ENCODE assay signal across 16 cellular contexts in the genomic region with DNA sequence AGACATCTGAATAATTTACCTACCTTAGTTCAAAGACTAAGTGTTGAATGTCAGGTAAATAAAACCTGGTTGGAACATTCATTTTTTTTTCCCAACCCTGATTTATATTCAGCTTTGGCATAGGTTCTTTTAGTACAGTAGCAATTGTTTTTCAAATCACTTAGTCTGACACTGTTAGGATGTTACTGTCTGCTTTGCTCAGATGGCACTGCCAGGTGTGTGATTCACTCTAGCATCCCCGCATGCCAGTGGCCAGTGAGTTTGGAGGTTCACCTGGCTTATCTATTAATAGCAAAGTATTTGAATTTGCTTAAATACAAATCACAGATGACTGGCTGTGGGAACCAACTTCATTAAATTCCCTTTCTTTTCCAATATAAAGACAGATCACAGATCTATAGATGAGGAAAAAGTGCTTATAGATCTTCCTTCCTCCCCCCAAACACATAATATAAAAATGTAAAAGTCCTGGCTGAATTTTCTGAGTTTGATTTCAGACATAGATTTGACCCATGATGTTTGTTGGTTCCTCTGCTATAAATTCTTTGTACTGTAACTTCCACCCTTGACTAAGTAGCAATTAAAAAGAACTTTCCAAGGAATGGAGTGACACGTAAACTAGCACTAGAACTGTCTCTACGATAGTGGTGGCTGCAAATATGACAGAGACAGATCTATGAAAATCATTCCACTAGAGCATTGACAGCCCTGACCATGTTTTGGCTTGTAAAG. TPM values are rescaled to one million over a fixed set of nuclear protein-coding genes. Genes with fewer than 3 reads are reported as not detected.
A peak's percentile ranks its signal among the peaks of the same experiment; 100 is the strongest.
DNase-seq lines count a peak whose midpoint lies in the region; ATAC-seq and TF ChIP-seq lines count a peak whose summit lies in the region.
"Had no signal": no experiment of that assay in that cellular context is flagged by ENCODE, and none has a peak within 500 bp of the region (broad histone marks: within the 10 kb centered on the region; RNA-seq: fewer than 3 reads in every experiment).

No MANE protein-coding gene starts in this region.

- H3K4me1 ChIP-seq in gastroesophageal sphincter (peaks cover 3 to 96% (median 40%) of the 10 kb centered on the region in 3 donors), sigmoid colon (peaks cover 0 to 90% (median 75%) of the 10 kb centered on the region in 4 donors)
- H3K4me1 ChIP-seq: pancreas had no signal

- WGBS in gastroesophageal sphincter (ENCODE audit: low coverage in 1 of 2), 2 donors: 30 to 48% methylated on average over 3 of the region's 3 CpGs
- WGBS in sigmoid colon, 2 donors: 17 to 53% methylated on average over 3 of the region's 3 CpGs

- H3K27me3 ChIP-seq in gastroesophageal sphincter (no peaks in the 10 kb centered on the region), sigmoid colon (no peaks in the 10 kb centered on the region)
- H3K27me3 ChIP-seq: pancreas had no signal

- DNase-seq in EH (ENCODE audit: low read depth) (peak; percentile 55), astrocyte of the hippocampus (ENCODE audit: low read depth, low spot score) (peak; percentile 17), sigmoid colon (no peak), cerebellar cortex (ENCODE audit: low spot score) (no peak)
- DNase-seq: activated CD4-positive, alpha-beta T cell treated with anti-CD3 and anti-CD28 coated beads, Interleukin-2, amount 50 U/mL, for 1 hour; activated gamma-delta T cell; CD4-positive, CD25-positive, alpha-beta regulatory T cell; central memory CD4-positive, alpha-beta T cell; foreskin melanocyte; left cardiac atrium; pancreas; stimulated activated CD4-positive, alpha-beta T cell treated with anti-CD3 and anti-CD28 coated beads, Interleukin-4, amount 100 ng/mL, for 4 hours had no signal

- TF ChIP-seq EP300 in gastroesophageal sphincter (IDR thresholded peaks at IDR 0.05) (no peak), sigmoid colon (IDR thresholded peaks at IDR 0.05) (no peak)

- H3K4me3 ChIP-seq in gastroesophageal sphincter: peak overlapping the region in 1 of 2 donors; percentile 80
- H3K4me3 ChIP-seq in sigmoid colon: peak overlapping the region in 3 of 4 donors; percentile 41 to 77 (median 74)

- ATAC-seq in gastroesophageal sphincter (no peak), GM21529 (IDR thresholded peaks at IDR 0.05; ENCODE audit: unreplicated experiment) (no peak), HG02623 (IDR thresholded peaks at IDR 0.05; ENCODE audit: unreplicated experiment) (no peak), HG03139 (IDR thresholded peaks at IDR 0.05; ENCODE audit: unreplicated experiment) (no peak)
- ATAC-seq: left cardiac atrium, pancreas had no signal

- H3K9me3 ChIP-seq in gastroesophageal sphincter: no peaks in the 10 kb centered on the region
- H3K9me3 ChIP-seq in sigmoid colon: no peaks in the 10 kb centered on the region
- H3K9me3 ChIP-seq: pancreas had no signal

- intact Hi-C loops in sigmoid colon (cut with DNase I): loop anchor here (5.0 to 10.0 kb wide), 6 partner anchors 172 to 1333 kb away; partner anchors contain the start of gene SPRED1

- no peak for TF ChIP-seq CTCF in gastroesophageal sphincter (IDR thresholded peaks at IDR 0.05)
- no peak for TF ChIP-seq CTCF in sigmoid colon (IDR thresholded peaks at IDR 0.05)

- no peak for TF ChIP-seq POLR2A in gastroesophageal sphincter (IDR thresholded peaks at IDR 0.05)
- no peak for TF ChIP-seq POLR2A in sigmoid colon (IDR thresholded peaks at IDR 0.05)

- H3K36me3 ChIP-seq in gastroesophageal sphincter: peaks cover 0 to 79% of the 10 kb centered on the region in 2 donors
- H3K36me3 ChIP-seq in sigmoid colon: peaks cover 53 to 82% (median 58%) of the 10 kb centered on the region in 4 donors

- H3K27ac ChIP-seq in gastroesophageal sphincter: peak overlapping the region in 3 of 4 donors; percentile 69 to 98 (median 95)
- H3K27ac ChIP-seq in sigmoid colon: peak overlapping the region; percentile 89 to 97 (median 96)
- H3K27ac ChIP-seq: pancreas had no signal

RNA-seq across cellular contexts. Expression of gene THBS1, which starts 3.9 kb away (rescaled TPM):
- 1,000 to 10,000 TPM in 1 of 4 donors, 100 to 1,000 TPM in 3; 183 to 1,645 (median 277) TPM for total RNA-seq in gastroesophageal sphincter
- total RNA-seq in sigmoid colon: 1,000 to 10,000 TPM in 1 of 4 donors, 100 to 1,000 TPM in 3; 172 to 3,974 (median 496) TPM
- polyA plus RNA-seq in sigmoid colon: 10 to 100 TPM; 13.2 to 95.5 (median 16.8) TPM

Comparison
In these comparisons a context has a peak if more than half of its experiments do, and no peak if none do; other contexts are left out.
1. DNase-seq: peak in EH (single experiment) and astrocyte of the hippocampus (single experiment); none in sigmoid colon (single experiment) and cerebellar cortex (single experiment).